ENCODE assay signal across 11 cellular contexts in the genomic region with DNA sequence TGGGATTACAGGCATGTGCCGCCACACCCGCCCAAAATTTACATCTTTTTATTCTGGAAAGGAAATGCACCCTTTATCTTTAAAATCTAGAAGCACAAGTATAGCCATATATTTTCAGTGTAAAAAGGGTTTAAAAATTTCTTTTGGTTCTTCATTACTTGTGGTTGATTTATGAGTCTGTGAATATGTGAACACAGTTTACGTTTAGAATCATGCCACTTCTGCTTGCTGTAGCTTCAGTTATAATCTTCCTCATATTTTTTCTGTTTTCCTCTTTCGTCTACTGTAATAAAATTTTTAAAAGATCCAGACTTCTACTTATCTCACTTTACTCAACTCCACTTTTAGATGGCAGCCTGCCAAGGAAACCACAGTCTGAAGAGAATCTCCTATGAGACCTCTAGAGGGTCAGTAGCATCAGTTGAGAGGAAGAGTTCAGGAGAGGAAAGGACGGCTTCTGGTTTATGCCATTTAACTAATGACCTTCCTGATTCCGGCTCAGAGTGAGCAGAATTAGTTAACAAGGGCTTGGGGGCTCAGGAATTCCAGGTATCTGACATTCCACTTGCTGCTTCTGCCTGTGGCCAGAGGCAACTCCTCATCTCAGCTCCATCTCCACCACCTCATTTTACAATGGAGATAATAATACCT. TPM values are rescaled to one million over a fixed set of nuclear protein-coding genes. Genes with fewer than 3 reads are reported as not detected.
DNase-seq lines count a peak whose midpoint lies in the region; ATAC-seq, FAIRE-seq and TF ChIP-seq lines count a peak whose summit lies in the region.
"Had no signal": no experiment of that assay in that cellular context is flagged by ENCODE, and none has a peak within 500 bp of the region (broad histone marks: within the 10 kb centered on the region; RNA-seq: fewer than 3 reads in every experiment).

No MANE protein-coding gene starts in this region.

- 53% methylated on average over 6 of the region's 6 CpGs for WGBS in prostate gland

- H3K27me3 ChIP-seq in right atrium auricular region (no peaks in the 10 kb centered on the region), uterus (no peaks in the 10 kb centered on the region), prostate gland (replicated peaks; ENCODE audit: insufficient read depth) (no peaks in the 10 kb centered on the region)

- H3K36me3 ChIP-seq in right atrium auricular region (no peaks in the 10 kb centered on the region), uterus (no peaks in the 10 kb centered on the region), prostate gland (no peaks in the 10 kb centered on the region)

- no peak for TF ChIP-seq CTCF in right atrium auricular region (IDR thresholded peaks at IDR 0.05)
- no peak for TF ChIP-seq CTCF in fibroblast of mammary gland (conservative IDR thresholded peaks at IDR 0.05; ENCODE audit: control insufficient read depth, insufficient read depth, low read depth, low read length)
- TF ChIP-seq CTCF in uterus (IDR thresholded peaks at IDR 0.05) = no peak
- no peak for TF ChIP-seq CTCF in prostate gland (IDR thresholded peaks at IDR 0.05)
- TF ChIP-seq CTCF in endothelial cell (IDR thresholded peaks at IDR 0.05; ENCODE audit: unreplicated experiment) = no peak

- intact Hi-C loops in left cardiac atrium (cut with DNase I) (no loop called here), uterus (cut with DNase I; ENCODE audit: low total_unique reads) (no loop called here), prostate gland (cut with DNase I) (no loop called here)

- no peaks in the 10 kb centered on the region for H3K27me3 Mint-ChIP-seq in endothelial cell (ENCODE audit: unreplicated experiment)

- H3K4me3 ChIP-seq in right atrium auricular region = no peak overlapping the region
- H3K4me3 ChIP-seq in fibroblast of mammary gland (ENCODE audit: control insufficient read depth, low read depth, low read length) = no peak overlapping the region
- H3K4me3 ChIP-seq in uterus = no peak overlapping the region
- H3K4me3 ChIP-seq in prostate gland = no peak overlapping the region

- H3K4me1 Mint-ChIP-seq in endothelial cell (ENCODE audit: unreplicated experiment) = peaks cover 13% of the 10 kb centered on the region
- H3K4me1 Mint-ChIP-seq: naive B cell had no signal

- ATAC-seq in left cardiac atrium (peak; percentile 14 to 44), GM19035 (IDR thresholded peaks at IDR 0.05; ENCODE audit: unreplicated experiment) (no peak)

- peak; percentile 38 for DNase-seq in left cardiac atrium
- DNase-seq in right atrium auricular region (ENCODE audit: low spot score) = no peak
- peak; percentile 81 for DNase-seq in RCC 7860 (ENCODE audit: low spot score)
- peak; percentile 34 for DNase-seq in fibroblast of mammary gland (ENCODE audit: low read depth)
- DNase-seq in uterus = peak; percentile 18 to 50
- DNase-seq in prostate gland (ENCODE audit: low spot score) = no peak
- no peak for DNase-seq in endothelial cell (ENCODE audit: low spot score)
- DNase-seq: AML-193, naive B cell had no signal

- H3K27ac Mint-ChIP-seq in endothelial cell (ENCODE audit: unreplicated experiment) = no peak overlapping the region
- H3K27ac Mint-ChIP-seq: naive B cell had no signal

- H3K4me3 Mint-ChIP-seq in endothelial cell (ENCODE audit: unreplicated experiment) = no peak overlapping the region
- H3K4me3 Mint-ChIP-seq: naive B cell had no signal

- H3K4me1 ChIP-seq in right atrium auricular region = peaks cover 0 to 4% of the 10 kb centered on the region in 2 donors
- no peaks in the 10 kb centered on the region for H3K4me1 ChIP-seq in uterus
- H3K4me1 ChIP-seq in prostate gland (replicated peaks) = no peaks in the 10 kb centered on the region

- H3K9me3 ChIP-seq in right atrium auricular region = no peaks in the 10 kb centered on the region
- no peaks in the 10 kb centered on the region for H3K9me3 ChIP-seq in uterus
- no peaks in the 10 kb centered on the region for H3K9me3 ChIP-seq in prostate gland

- TF ChIP-seq POLR2A in uterus (IDR thresholded peaks at IDR 0.05) (no peak), prostate gland (IDR thresholded peaks at IDR 0.05) (no peak)

- peak; percentile 97 for FAIRE-seq in RCC 7860 (lab: Jason Lieb, UNC)

- no peaks in the 10 kb centered on the region for H3K9me3 Mint-ChIP-seq in endothelial cell (ENCODE audit: unreplicated experiment)
- H3K9me3 Mint-ChIP-seq: naive B cell had no signal

- H3K27ac ChIP-seq in right atrium auricular region (no peak overlapping the region), uterus (no peak overlapping the region), prostate gland (no peak overlapping the region)

- H3K36me3 Mint-ChIP-seq in endothelial cell (ENCODE audit: low read depth, unreplicated experiment) = no peaks in the 10 kb centered on the region
- H3K36me3 Mint-ChIP-seq: naive B cell had no signal

RNA-seq across cellular contexts. Expression of a gene that starts 21.4 kb away (rescaled TPM):
- total RNA-seq in left cardiac atrium (10 to 100 TPM in 1 of 2 donors, 1 to 10 TPM in 1; 7.7 to 11.6 TPM), right atrium auricular region (10 to 100 TPM; 10.5 to 20.8 TPM), uterus (10 to 100 TPM in 3 of 4 donors, 1 to 10 TPM in 1; 7.1 to 40.2 (median 23.9) TPM), prostate gland (1 to 10 TPM in 1 of 2 donors, under 1 TPM in 1; 0.46 to 3.4 TPM), endothelial cell (ENCODE audit: unreplicated experiment) (5.6 TPM)
- total RNA-seq: activated CD8-positive, alpha-beta memory T cell treated with anti-CD3 and anti-CD28 coated beads for 36 hours had no signal

Comparison
In these comparisons a context has a peak if more than half of its experiments do, and no peak if none do; other contexts are left out.
1. DNase-seq: peak in left cardiac atrium (single experiment), RCC 7860 (single experiment), fibroblast of mammary gland (single experiment) and uterus (2 of 2); none in right atrium auricular region (single experiment), prostate gland (single experiment) and endothelial cell (single experiment).